In genomic region chr2:74252862-74253261, GRCh38 we compare ENCODE assay signal across 26 cellular contexts. TPM values are rescaled to one million over a fixed set of nuclear protein-coding genes. Genes with fewer than 3 reads are reported as not detected.
A peak's percentile ranks its signal among the peaks of the same experiment; 100 is the strongest.
DNase-seq lines count a peak whose midpoint lies in the region; ATAC-seq, FAIRE-seq and TF ChIP-seq lines count a peak whose summit lies in the region.
"Had no signal": no experiment of that assay in that cellular context is flagged by ENCODE, and none has a peak within 500 bp of the region (broad histone marks: within the 10 kb centered on the region; RNA-seq: fewer than 3 reads in every experiment).

No MANE protein-coding gene starts in this region.

- 52% methylated on average over 9 of the region's 9 CpGs for WGBS in HepG2 (ENCODE audit: low lambda C conversion rate)
- WGBS in mammary epithelial cell (ENCODE audit: low coverage, missing lambda C conversion rate), result 51% methylated on average over 8 of the region's 9 CpGs

- H3K4me3 Mint-ChIP-seq in astrocyte (ENCODE audit: unreplicated experiment), result no peak overlapping the region
- no peak overlapping the region for H3K4me3 Mint-ChIP-seq in stimulated activated naive B cell treated with anti-CD40 and anti-IgM and Interleukin-4, amounts not matched to agents 10 μg/mL and 1 μg/mL and 100 μg/mL, for 72 hours
- H3K4me3 Mint-ChIP-seq: CD14-positive monocyte; CD4-positive, alpha-beta memory T cell; CD4-positive, CD25-positive, alpha-beta regulatory T cell; CD8-positive, alpha-beta memory T cell had no signal

- BruUV-seq in OCI-LY7 (replicated peaks; lab: Mats Ljungman, UMichigan), result no TSS peak
- no TSS peak for BruUV-seq in HepG2 (replicated peaks; lab: Mats Ljungman, UMichigan)
- no TSS peak for BruUV-seq in mammary epithelial cell (replicated peaks; lab: Mats Ljungman, UMichigan)

- TF ChIP-seq POLR2A in HepG2 (IDR thresholded peaks at IDR 0.05; ENCODE audit: insufficient read depth in 1 of 2, low read depth in 2 of 2, low read length in 2 of 2), result no peak

- DNase-seq in OCI-LY7 (ENCODE audit: low spot score), result no peak
- no peak for DNase-seq in astrocyte (ENCODE audit: low read depth)
- no peak for DNase-seq in HepG2 (ENCODE audit: low spot score)
- DNase-seq in mesenteric fat pad (ENCODE audit: low spot score), result peak; percentile 43
- DNase-seq in mammary epithelial cell, result no peak
- no peak for DNase-seq in stimulated activated naive B cell treated with anti-CD40 and anti-IgM and Interleukin-4, amounts not matched to agents 10 μg/mL and 1 μg/mL and 100 μg/mL, for 72 hours
- DNase-seq: 8988T; ACHN; BE2C; C1 segment of cervical spinal cord; CD4-positive, alpha-beta memory T cell; CD4-positive, CD25-positive, alpha-beta regulatory T cell; CD8-positive, alpha-beta memory T cell; COR-L47; DMS 273 treated with DMSO at 0.1 percent for 48 hours; DMS153; DMS79 treated with DMSO at 0.1 percent for 48 hours; GF-D8 had no signal

- peaks cover 20% of the 10 kb centered on the region for H3K27me3 Mint-ChIP-seq in astrocyte (ENCODE audit: low read depth, unreplicated experiment)
- no peaks in the 10 kb centered on the region for H3K27me3 Mint-ChIP-seq in stimulated activated naive B cell treated with anti-CD40 and anti-IgM and Interleukin-4, amounts not matched to agents 10 μg/mL and 1 μg/mL and 100 μg/mL, for 72 hours
- H3K27me3 Mint-ChIP-seq: CD4-positive, alpha-beta memory T cell; CD4-positive, CD25-positive, alpha-beta regulatory T cell had no signal

- H3K4me2 ChIP-seq in OCI-LY7 (ENCODE audit: low read length) (no peak overlapping the region), astrocyte (ENCODE audit: low read length) (no peak overlapping the region), HepG2 (ENCODE audit: low read depth, low read length) (no peak overlapping the region), mammary epithelial cell (ENCODE audit: insufficient read depth, low read depth, low read length) (no peak overlapping the region)
- H3K4me2 ChIP-seq: BLaER1 had no signal

- H3K27me3 ChIP-seq in astrocyte (ENCODE audit: insufficient read depth, low read length), result peaks cover 3% of the 10 kb centered on the region
- peaks cover 2 to 26% of the 10 kb centered on the region in 2 experiments; a peak in 2 of 5 replicates for H3K27me3 ChIP-seq in HepG2 (ENCODE audit: control insufficient read depth in 1 of 2, insufficient read depth in 2 of 2, low read length in 2 of 2)
- H3K27me3 ChIP-seq in mammary epithelial cell (ENCODE audit: insufficient read depth, low read length), result peaks cover 2% of the 10 kb centered on the region
- H3K27me3 ChIP-seq: BE2C, BLaER1 had no signal

- H3K36me3 Mint-ChIP-seq in astrocyte (ENCODE audit: low read depth, unreplicated experiment), result peaks cover 6% of the 10 kb centered on the region
- peaks cover 5 to 8% of the 10 kb centered on the region in 2 donors for H3K36me3 Mint-ChIP-seq in stimulated activated naive B cell treated with anti-CD40 and anti-IgM and Interleukin-4, amounts not matched to agents 10 μg/mL and 1 μg/mL and 100 μg/mL, for 72 hours
- H3K36me3 Mint-ChIP-seq: CD14-positive monocyte had no signal

- TF ChIP-seq EP300 in HepG2 (IDR thresholded peaks at IDR 0.05; ENCODE audit: low read depth in 2 of 2, low read length in 2 of 2) (no peak), HepG2 (CRISPR knock-in tag; IDR thresholded peaks at IDR 0.05; ENCODE audit: borderline replicate concordance) (no peak)

- no peaks in the 10 kb centered on the region for H3K4me1 ChIP-seq in OCI-LY7 (ENCODE audit: insufficient read depth, low read length, poor library complexity, severe bottlenecking)
- no peaks in the 10 kb centered on the region for H3K4me1 ChIP-seq in astrocyte (ENCODE audit: insufficient read depth, low read length)
- no peaks in the 10 kb centered on the region for H3K4me1 ChIP-seq in HepG2 (ENCODE audit: insufficient read depth, low read length)
- no peaks in the 10 kb centered on the region for H3K4me1 ChIP-seq in mammary epithelial cell (ENCODE audit: insufficient read depth, low read length)
- H3K4me1 ChIP-seq: BE2C had no signal

- FAIRE-seq in astrocyte (lab: Jason Lieb, UNC) (no peak), HepG2 (lab: Jason Lieb, UNC) (no peak)
- FAIRE-seq: A204.1, G401.6, GM12891, GM19239 had no signal

- POLR2A ChIA-PET in OCI-LY7 (lab: Charles Lee), result no interaction called here
- POLR2A ChIA-PET in HepG2 (lab: Yijun Ruan, JAX), result no interaction called here

- H2AFZ ChIP-seq in OCI-LY7 (ENCODE audit: low read length), result no peak overlapping the region
- H2AFZ ChIP-seq in astrocyte (ENCODE audit: low read depth, low read length), result no peak overlapping the region
- no peak overlapping the region for H2AFZ ChIP-seq in HepG2 (ENCODE audit: low read length)
- no peak overlapping the region for H2AFZ ChIP-seq in mammary epithelial cell (ENCODE audit: low read depth, low read length)

- no peaks in the 10 kb centered on the region for H3K9me2 ChIP-seq in OCI-LY7 (ENCODE audit: insufficient read depth, low read length)

- H3K79me2 ChIP-seq in OCI-LY7 (ENCODE audit: insufficient read depth, low read depth, low read length) (no peaks in the 10 kb centered on the region), astrocyte (ENCODE audit: insufficient read depth, low read length) (no peaks in the 10 kb centered on the region), HepG2 (ENCODE audit: insufficient read depth, low read length) (no peaks in the 10 kb centered on the region), mammary epithelial cell (ENCODE audit: insufficient read depth, low read length) (no peaks in the 10 kb centered on the region)

- ATAC-seq in HepG2 (no peak), GM21360 (IDR thresholded peaks at IDR 0.05; ENCODE audit: unreplicated experiment) (no peak), GM21390 (IDR thresholded peaks at IDR 0.05; ENCODE audit: unreplicated experiment) (no peak)
- no peak for ATAC-seq in stimulated activated naive B cell treated with anti-CD40 and anti-IgM and Interleukin-4, amounts not matched to agents 10 μg/mL and 1 μg/mL and 100 μg/mL, for 72 hours (replicated peaks)

- no peaks in the 10 kb centered on the region for H3K9me3 ChIP-seq in OCI-LY7 (ENCODE audit: low read length)
- no peaks in the 10 kb centered on the region for H3K9me3 ChIP-seq in astrocyte (ENCODE audit: insufficient read depth, low read depth, low read length)
- no peaks in the 10 kb centered on the region for H3K9me3 ChIP-seq in HepG2 (ENCODE audit: low read length)
- H3K9me3 ChIP-seq in mammary epithelial cell (replicated peaks; ENCODE audit: insufficient read depth, low read length), result no peaks in the 10 kb centered on the region
- H3K9me3 ChIP-seq: BE2C, BLaER1 had no signal

- H3K4me3 ChIP-seq in OCI-LY7 (ENCODE audit: low read depth, low read length, poor library complexity, severe bottlenecking), result no peak overlapping the region
- H3K4me3 ChIP-seq in astrocyte (ENCODE audit: insufficient read depth, low read depth, low read length), result no peak overlapping the region
- H3K4me3 ChIP-seq in HepG2 (replicated peaks in 1 of 3; ENCODE audit: insufficient read depth in 1 of 3, low read depth in 2 of 3, low read length in 3 of 3), result no peak overlapping the region
- no peak overlapping the region for H3K4me3 ChIP-seq in mammary epithelial cell (replicated peaks in 1 of 3; ENCODE audit: insufficient read depth in 1 of 3, low read depth in 2 of 3, low read length in 3 of 3)
- H3K4me3 ChIP-seq: BLaER1 had no signal

- CTCF ChIA-PET in OCI-LY7 (lab: Charles Lee; ENCODE audit: unreplicated experiment), result no interaction called here
- CTCF ChIA-PET in HepG2 (lab: Yijun Ruan, JAX; ENCODE audit: low intra/inter-chr PET ratio, low total read pairs), result no interaction called here
- CTCF ChIA-PET in mammary epithelial cell (lab: Charles Lee; ENCODE audit: low non-redundant PET), result no interaction called here

- H3K9ac ChIP-seq in astrocyte (ENCODE audit: low read length), result no peak overlapping the region
- H3K9ac ChIP-seq in HepG2 (ENCODE audit: insufficient read depth, low read depth, low read length), result no peak overlapping the region
- no peak overlapping the region for H3K9ac ChIP-seq in mammary epithelial cell (ENCODE audit: insufficient read depth, low read length)
- H3K9ac ChIP-seq: BLaER1 had no signal

- no peaks in the 10 kb centered on the region for H4K20me1 ChIP-seq in OCI-LY7 (ENCODE audit: insufficient read depth, low read length)
- no peaks in the 10 kb centered on the region for H4K20me1 ChIP-seq in astrocyte (ENCODE audit: insufficient read depth, low read length)
- H4K20me1 ChIP-seq in HepG2 (ENCODE audit: insufficient read depth, low read length), result no peaks in the 10 kb centered on the region
- no peaks in the 10 kb centered on the region for H4K20me1 ChIP-seq in mammary epithelial cell (ENCODE audit: insufficient read depth, low read length)
- H4K20me1 ChIP-seq: BLaER1 had no signal

- in situ Hi-C loops in HepG2 (cut with HindIII; ENCODE audit: extremely low pct_ligation_motif_present, low pct_unique_long_range_greater_than_20kb) (no loop called here), mammary epithelial cell (cut with MboI; ENCODE audit: low sequenced_read_pairs in 2 of 2) (no loop called here)

- H3K27ac ChIP-seq in OCI-LY7 (ENCODE audit: low read depth, low read length, poor library complexity, severe bottlenecking), result no peak overlapping the region
- no peak overlapping the region for H3K27ac ChIP-seq in astrocyte (ENCODE audit: low read depth, low read length)
- H3K27ac ChIP-seq in HepG2 (ENCODE audit: extremely low read length, insufficient read depth, low read length), result no peak overlapping the region
- no peak overlapping the region for H3K27ac ChIP-seq in mammary epithelial cell (ENCODE audit: insufficient read depth, low read depth, low read length)
- H3K27ac ChIP-seq: BLaER1 had no signal

- peak overlapping the region; percentile 18 for H3K27ac Mint-ChIP-seq in astrocyte (ENCODE audit: unreplicated experiment)
- no peak overlapping the region for H3K27ac Mint-ChIP-seq in stimulated activated naive B cell treated with anti-CD40 and anti-IgM and Interleukin-4, amounts not matched to agents 10 μg/mL and 1 μg/mL and 100 μg/mL, for 72 hours

- TF ChIP-seq RAD21 in HepG2 (CRISPR knock-in tag; IDR thresholded peaks at IDR 0.05), result no peak

- dilution Hi-C loops in mammary epithelial cell (cut with HindIII; ENCODE audit: low sequenced_read_pairs), result no loop called here

- TF ChIP-seq CTCF in OCI-LY7 (conservative IDR thresholded peaks at IDR 0.05; ENCODE audit: low read length), result 0 out of 2 replicates have a peak, but pooled peaks have one; percentile 13
- TF ChIP-seq CTCF in astrocyte (IDR thresholded peaks at IDR 0.05; ENCODE audit: insufficient read depth, low read depth, low read length), result no peak
- no peak for TF ChIP-seq CTCF in HepG2 (CRISPR knock-in tag; IDR thresholded peaks at IDR 0.05)
- TF ChIP-seq CTCF in mammary epithelial cell (conservative IDR thresholded peaks at IDR 0.05 in 1 of 2, IDR thresholded peaks at IDR 0.05 in 1 of 2; ENCODE audit: extremely low read depth in 1 of 2, insufficient read depth in 1 of 2, low read depth in 1 of 2, low read length in 2 of 2), result no peak

- peaks cover 3% of the 10 kb centered on the region for H3K4me1 Mint-ChIP-seq in astrocyte (ENCODE audit: low read depth, unreplicated experiment)
- peaks cover 0 to 2% of the 10 kb centered on the region in 2 donors for H3K4me1 Mint-ChIP-seq in stimulated activated naive B cell treated with anti-CD40 and anti-IgM and Interleukin-4, amounts not matched to agents 10 μg/mL and 1 μg/mL and 100 μg/mL, for 72 hours

- peaks cover 2% of the 10 kb centered on the region for H3K9me3 Mint-ChIP-seq in astrocyte (ENCODE audit: unreplicated experiment)
- no peaks in the 10 kb centered on the region for H3K9me3 Mint-ChIP-seq in stimulated activated naive B cell treated with anti-CD40 and anti-IgM and Interleukin-4, amounts not matched to agents 10 μg/mL and 1 μg/mL and 100 μg/mL, for 72 hours
- H3K9me3 Mint-ChIP-seq: CD14-positive monocyte; CD4-positive, alpha-beta memory T cell; CD4-positive, CD25-positive, alpha-beta regulatory T cell; CD8-positive, alpha-beta memory T cell had no signal

- H3K36me3 ChIP-seq in OCI-LY7 (ENCODE audit: insufficient read depth, low read length), result no peaks in the 10 kb centered on the region
- no peaks in the 10 kb centered on the region for H3K36me3 ChIP-seq in astrocyte (ENCODE audit: insufficient read depth, low read length)
- H3K36me3 ChIP-seq in HepG2 (replicated peaks in 1 of 2; ENCODE audit: control insufficient read depth in 1 of 2, insufficient read depth in 2 of 2, low read length in 2 of 2), result no peaks in the 10 kb centered on the region
- H3K36me3 ChIP-seq in mammary epithelial cell (ENCODE audit: insufficient read depth, low read length), result no peaks in the 10 kb centered on the region
- H3K36me3 ChIP-seq: BE2C, BLaER1 had no signal

- intact Hi-C loops in OCI-LY7 (cut with micrococcal nuclease; ENCODE audit: unreplicated experiment) (no loop called here), HepG2 (cut with micrococcal nuclease; ENCODE audit: unreplicated experiment) (loop anchor here (5.0 kb wide), 1 partner anchor 334 kb away; no protein-coding TSS in a partner anchor), mammary epithelial cell (cut with micrococcal nuclease) (no loop called here)

RNA-seq across cellular contexts. Expression of gene MTHFD2, which starts 54.4 kb away (rescaled TPM):
- total RNA-seq in OCI-LY7 (2014; rRNA removed; shearing (Covaris generic)), result 220 and 250 TPM in 2 replicates
- total RNA-seq in OCI-LY7 (2022) (365 and 375 TPM in 2 replicates), astrocyte (350 and 365 TPM in 2 replicates), HepG2 (2016; rRNA removed; fragmentation: Illumina TruSeq; extraction: Trizol) (188 and 281 TPM in 2 replicates), mesenteric fat pad (47.4 TPM), mammary epithelial cell (100 to 1,000 TPM; 302 to 350 TPM)
- 38.9 and 41.2 TPM in 2 replicates for total RNA-seq in HepG2 (2016; cell fraction: cytosol; rRNA removed; fragmentation: Illumina TruSeq; extraction: Trizol; ENCODE audit: low read depth)
- total RNA-seq in HepG2 (2016; cell fraction: insoluble cytoplasmic fraction; rRNA removed; fragmentation: Illumina TruSeq; extraction: Trizol), result 188 and 279 TPM in 2 replicates
- 132 and 142 TPM in 2 replicates for total RNA-seq in HepG2 (2016; cell fraction: membrane; rRNA removed; fragmentation: Illumina TruSeq; extraction: Trizol)
- total RNA-seq in HepG2 (2016; cell fraction: nucleus; rRNA removed; fragmentation: Illumina TruSeq; extraction: Trizol), result 70.7 and 79.0 TPM in 2 replicates
- polyA plus RNA-seq in HepG2 (2011; rRNA removed) (197 and 269 TPM in 2 replicates), mammary epithelial cell (187 TPM)
- polyA plus RNA-seq in HepG2 (2011; cell fraction: cytosol; rRNA removed), result 162 and 205 TPM in 2 replicates
- 88.5 and 89.7 TPM in 2 replicates for polyA plus RNA-seq in HepG2 (2011; cell fraction: nucleus; rRNA removed)
- 224 and 287 TPM in 2 replicates for polyA plus RNA-seq in HepG2 (2012)
- 31.0 and 33.2 TPM in 2 replicates for polyA plus RNA-seq in HepG2 (2016; cell fraction: cytosol; fragmentation: Illumina TruSeq; extraction: Trizol; ENCODE audit: low read depth)
- 225 and 240 TPM in 2 replicates for polyA plus RNA-seq in HepG2 (2016; cell fraction: insoluble cytoplasmic fraction; fragmentation: Illumina TruSeq; extraction: Trizol; ENCODE audit: low read depth)
- polyA plus RNA-seq in HepG2 (2016; cell fraction: membrane; fragmentation: Illumina TruSeq; extraction: Trizol; ENCODE audit: low read depth), result 83.1 and 83.6 TPM in 2 replicates
- 100 and 101 TPM in 2 replicates for polyA plus RNA-seq in HepG2 (2016; cell fraction: nucleus; fragmentation: Illumina TruSeq; extraction: Trizol; ENCODE audit: insufficient read depth, low read depth)
- 148 and 336 TPM in 2 replicates for polyA minus RNA-seq in HepG2 (2011; rRNA and poly(A)+ RNA removed; ENCODE audit: low replicate concordance)
- polyA minus RNA-seq in HepG2 (2011; cell fraction: cytosol; rRNA and poly(A)+ RNA removed), result 201 and 205 TPM in 2 replicates
- 97.9 and 128 TPM in 2 replicates for polyA minus RNA-seq in HepG2 (2011; cell fraction: nucleus; rRNA and poly(A)+ RNA removed)
- 119 TPM for polyA minus RNA-seq in mammary epithelial cell
